19 cellular contexts compared by ENCODE assay signal in the genomic region with DNA sequence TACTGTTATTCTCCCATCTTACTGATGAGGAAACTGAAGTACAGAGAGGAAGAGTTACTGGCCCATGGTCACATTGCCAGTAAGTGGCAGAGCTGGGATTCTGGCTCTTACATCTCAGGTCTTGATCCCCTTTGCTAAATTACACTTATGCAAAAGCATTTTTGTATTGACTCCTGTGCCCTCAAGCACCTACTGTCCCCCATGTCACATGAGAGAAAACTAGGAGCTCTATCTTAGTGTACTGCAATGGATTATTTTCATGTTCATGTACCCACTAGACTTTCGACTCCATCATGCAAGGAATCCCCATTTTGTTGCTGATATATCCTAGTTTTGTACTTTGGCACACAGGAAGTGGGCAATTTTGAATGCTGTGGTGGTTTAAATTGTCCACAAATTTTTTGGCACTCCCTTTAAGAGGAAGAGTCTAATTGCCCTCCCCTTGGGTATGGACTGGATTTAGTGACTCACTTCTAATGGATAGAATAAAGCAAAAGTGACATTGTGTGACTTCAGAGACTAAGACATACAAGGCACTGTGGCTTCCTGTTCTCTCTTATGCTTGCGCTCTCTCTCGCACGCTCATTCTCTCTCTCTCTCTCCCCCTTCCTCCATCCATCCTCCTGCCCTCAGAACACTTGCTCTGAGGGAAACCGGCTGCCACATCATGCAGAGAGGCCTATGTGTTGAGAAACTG. TPM values are rescaled to one million over a fixed set of nuclear protein-coding genes. Genes with fewer than 3 reads are reported as not detected.
DNase-seq lines count a peak whose midpoint lies in the region; ATAC-seq and TF ChIP-seq lines count a peak whose summit lies in the region.
"Had no signal": no experiment of that assay in that cellular context is flagged by ENCODE, and none has a peak within 500 bp of the region (broad histone marks: within the 10 kb centered on the region; RNA-seq: fewer than 3 reads in every experiment).

No MANE protein-coding gene starts in this region.

- H3K27ac Mint-ChIP-seq in activated CD8-positive, alpha-beta T cell treated with anti-CD3 and anti-CD28 coated beads, Interleukin-2, amount 10 ng/mL, durations not matched to agents 7 days and 5 days, result peak overlapping the region; percentile 84
- peak overlapping the region; percentile 68 to 79 for H3K27ac Mint-ChIP-seq in natural killer cell
- H3K27ac Mint-ChIP-seq: H9 had no signal

- CTCF ChIA-PET in activated CD8-positive, alpha-beta T cell treated with anti-CD3 and anti-CD28 coated beads, Interleukin-2, amount 10 ng/mL, durations not matched to agents 7 days and 5 days (lab: Charles Lee), result interaction anchor here (2.5 kb wide), 1 partner anchor 11 kb away, joined by 7 read pairs; no protein-coding TSS in a partner anchor

- H3K36me3 Mint-ChIP-seq in activated CD8-positive, alpha-beta T cell treated with anti-CD3 and anti-CD28 coated beads, Interleukin-2, amount 10 ng/mL, durations not matched to agents 7 days and 5 days (ENCODE audit: low read depth), result peaks cover 22% of the 10 kb centered on the region
- no peaks in the 10 kb centered on the region for H3K36me3 Mint-ChIP-seq in natural killer cell

- H3K4me1 Mint-ChIP-seq in activated CD8-positive, alpha-beta T cell treated with anti-CD3 and anti-CD28 coated beads, Interleukin-2, amount 10 ng/mL, durations not matched to agents 7 days and 5 days (ENCODE audit: low read depth), result peaks cover 48% of the 10 kb centered on the region
- peaks cover 42 to 45% of the 10 kb centered on the region in 2 donors for H3K4me1 Mint-ChIP-seq in natural killer cell
- H3K4me1 Mint-ChIP-seq: H9 had no signal

- POLR2A ChIA-PET in activated CD8-positive, alpha-beta T cell treated with anti-CD3 and anti-CD28 coated beads, Interleukin-2, amount 10 ng/mL, durations not matched to agents 7 days and 5 days (lab: Charles Lee), result interaction anchor here (1.0 to 1.8 kb wide), 2 partner anchors 8 to 117 kb away, joined by 3 to 4 read pairs; no protein-coding TSS in a partner anchor

- no peak for TF ChIP-seq CTCF in natural killer cell (IDR thresholded peaks at IDR 0.05)

- intact Hi-C loops in natural killer cell (cut with micrococcal nuclease), result loop anchor here (5.0 kb wide), 1 partner anchor 128 kb away; no protein-coding TSS in a partner anchor

- peaks cover 4% of the 10 kb centered on the region for H3K9me3 Mint-ChIP-seq in activated CD8-positive, alpha-beta T cell treated with anti-CD3 and anti-CD28 coated beads, Interleukin-2, amount 10 ng/mL, durations not matched to agents 7 days and 5 days (ENCODE audit: insufficient read depth)
- H3K9me3 Mint-ChIP-seq in natural killer cell, result peaks cover 0 to 2% of the 10 kb centered on the region in 2 donors
- H3K9me3 Mint-ChIP-seq: H9 had no signal

- ATAC-seq in activated CD4-positive, CD25-positive, alpha-beta regulatory T cell treated with anti-CD3 and anti-CD28 coated beads, Interleukin-2, amount 50 U/mL, for 24 hours, result peak; percentile 56 to 65
- ATAC-seq in activated CD8-positive, alpha-beta T cell treated with anti-CD3 and anti-CD28 coated beads, Interleukin-2, amount 10 ng/mL, durations not matched to agents 7 days and 5 days, result peak; percentile 58
- peak; percentile 52 to 69 (median 55) for ATAC-seq in natural killer cell
- ATAC-seq in GM19395 (IDR thresholded peaks at IDR 0.05; ENCODE audit: unreplicated experiment), result no peak

- no peak for DNase-seq in activated CD4-positive, CD25-positive, alpha-beta regulatory T cell treated with anti-CD3 and anti-CD28 coated beads, Interleukin-2, amount 50 U/mL, for 72 hours
- DNase-seq in LHCN-M2 (ENCODE audit: low read depth) (peak; percentile 9), natural killer cell (no peak), NCI-H2196 treated with DMSO at 0.1 percent for 48 hours (lab: John Stamatoyannopoulos, UW; ENCODE audit: unreplicated experiment) (no peak), GF-D8 (lab: John Stamatoyannopoulos, UW) (no peak)
- DNase-seq in activated CD8-positive, alpha-beta T cell treated with anti-CD3 and anti-CD28 coated beads, Interleukin-2, amount 10 ng/mL, durations not matched to agents 7 days and 5 days, result peak; percentile 29
- DNase-seq: 8988T; caudate nucleus; H9; hippocampal formation; NCI-H1105; NCI-H2171; NK-92 treated with Interleukin-12 subunit alpha and Interleukin-12 subunit beta, amount 100 ng/mL, for 24 hours; sigmoid colon; stimulated activated CD4-positive, alpha-beta T cell treated with anti-CD3 and anti-CD28 coated beads, Interleukin-4, amount 100 ng/mL, for 1 hour; stimulated activated CD8-positive, alpha-beta memory T cell treated with anti-CD3 and anti-CD28 coated beads, Interleukin-4, amount 100 ng/mL, for 48 hours; T-helper 9 cell had no signal

- H3K4me3 Mint-ChIP-seq in activated CD8-positive, alpha-beta T cell treated with anti-CD3 and anti-CD28 coated beads, Interleukin-2, amount 10 ng/mL, durations not matched to agents 7 days and 5 days, result peak overlapping the region; percentile 15
- peak overlapping the region; percentile 61 for H3K4me3 Mint-ChIP-seq in natural killer cell
- H3K4me3 Mint-ChIP-seq: H9 had no signal

- H3K27me3 Mint-ChIP-seq in activated CD8-positive, alpha-beta T cell treated with anti-CD3 and anti-CD28 coated beads, Interleukin-2, amount 10 ng/mL, durations not matched to agents 7 days and 5 days (ENCODE audit: low read depth), result peaks cover 4% of the 10 kb centered on the region
- no peaks in the 10 kb centered on the region for H3K27me3 Mint-ChIP-seq in natural killer cell (ENCODE audit: low read depth in 2 of 2)

RNA-seq across cellular contexts. Expression of a gene that starts 43.5 kb away (rescaled TPM):
- total RNA-seq in LHCN-M2 (2014; rRNA removed), result 64.8 and 67.6 TPM in 2 replicates
- polyA plus RNA-seq in LHCN-M2 (2012), result 35.8 TPM
- total RNA-seq in activated CD8-positive, alpha-beta T cell treated with anti-CD3 and anti-CD28 coated beads, Interleukin-2, amount 10 ng/mL, durations not matched to agents 7 days and 5 days, result 100 to 1,000 TPM; 156 to 159 TPM
- total RNA-seq in natural killer cell, result 100 to 1,000 TPM; 507 to 626 (median 526) TPM

Comparison
In these comparisons a context has a peak if more than half of its experiments do, and no peak if none do; other contexts are left out.
1. DNase-seq: peak in LHCN-M2 (single experiment) and activated CD8-positive, alpha-beta T cell treated with anti-CD3 and anti-CD28 coated beads, Interleukin-2, amount 10 ng/mL, durations not matched to agents 7 days and 5 days (single experiment); none in activated CD4-positive, CD25-positive, alpha-beta regulatory T cell treated with anti-CD3 and anti-CD28 coated beads, Interleukin-2, amount 50 U/mL, for 72 hours (single experiment), natural killer cell (single experiment), NCI-H2196 treated with DMSO at 0.1 percent for 48 hours (single experiment) and GF-D8 (single experiment).